2 cellular contexts compared by ENCODE assay signal in genomic region chr10:72265508-72265907, GRCh38.
TF ChIP-seq lines count a peak whose summit lies in the region.

No MANE protein-coding gene starts in this region.

TF ChIP-seq in HEK293, 187 proteins besides CTCF, POLR2A, EP300 and RAD21:
- TF ChIP-seq PRDM1 (tag by site-specific recombination; IDR thresholded peaks at IDR 0.05) (0 out of 2 replicates have a peak, but pooled peaks have one; percentile 31), ZBTB6 (tag by site-specific recombination; IDR thresholded peaks at IDR 0.05) (no peak), ZBTB17 (tag by site-specific recombination; IDR thresholded peaks at IDR 0.05) (peak; percentile 64), ZNF548 (tag by site-specific recombination; IDR thresholded peaks at IDR 0.05) (no peak), IKZF3 (tag by site-specific recombination; IDR thresholded peaks at IDR 0.05) (no peak), SCRT1 (tag by site-specific recombination; IDR thresholded peaks at IDR 0.05; ENCODE audit: borderline replicate concordance) (no peak), ZNF366 (tag by site-specific recombination; conservative IDR thresholded peaks at IDR 0.05) (no peak)

TF ChIP-seq in K562, 482 proteins besides CTCF, POLR2A, EP300 and RAD21:
- no peak for TF ChIP-seq ZNF551 (CRISPR knock-in tag; IDR thresholded peaks at IDR 0.05)
- no peak for TF ChIP-seq ARNT (IDR thresholded peaks at IDR 0.05)
- TF ChIP-seq HDAC8 (tag; IDR thresholded peaks at IDR 0.05), result 0 out of 2 replicates have a peak, but pooled peaks have one; percentile 52
- no peak for TF ChIP-seq OTX1 (CRISPR knock-in tag; IDR thresholded peaks at IDR 0.05)
- TF ChIP-seq ZBTB43 (CRISPR knock-in tag; IDR thresholded peaks at IDR 0.05), result no peak
- TF ChIP-seq, protein P1, sequence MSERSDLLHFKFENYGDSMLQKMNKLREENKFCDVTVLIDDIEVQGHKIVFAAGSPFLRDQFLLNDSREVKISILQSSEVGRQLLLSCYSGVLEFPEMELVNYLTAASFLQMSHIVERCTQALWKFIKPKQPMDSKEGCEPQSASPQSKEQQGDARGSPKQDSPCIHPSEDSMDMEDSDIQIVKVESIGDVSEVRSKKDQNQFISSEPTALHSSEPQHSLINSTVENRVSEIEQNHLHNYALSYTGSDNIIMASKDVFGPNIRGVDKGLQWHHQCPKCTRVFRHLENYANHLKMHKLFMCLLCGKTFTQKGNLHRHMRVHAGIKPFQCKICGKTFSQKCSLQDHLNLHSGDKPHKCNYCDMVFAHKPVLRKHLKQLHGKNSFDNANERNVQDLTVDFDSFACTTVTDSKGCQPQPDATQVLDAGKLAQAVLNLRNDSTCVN (CRISPR knock-in tag; IDR thresholded peaks at IDR 0.05), result no peak
- TF ChIP-seq ZNF695 (CRISPR knock-in tag; IDR thresholded peaks at IDR 0.05), result no peak
- no peak for TF ChIP-seq ZNF57 (CRISPR knock-in tag; IDR thresholded peaks at IDR 0.05)
- TF ChIP-seq RBM17 (IDR thresholded peaks at IDR 0.05; ENCODE audit: borderline replicate concordance, low read depth, low read length), result no peak
- TF ChIP-seq FOXJ3 (CRISPR knock-in tag; IDR thresholded peaks at IDR 0.05), result no peak
- TF ChIP-seq SRF (CRISPR knock-in tag; IDR thresholded peaks at IDR 0.05), result 0 out of 4 replicates have a peak, but pooled peaks of 1 of the 2 experiments have one; percentile 14
- no peak for TF ChIP-seq ZNF280A (IDR thresholded peaks at IDR 0.05; ENCODE audit: low read depth, partially characterized antibody)
- TF ChIP-seq RBM25 (IDR thresholded peaks at IDR 0.05; ENCODE audit: low read depth, low read length, severe bottlenecking), result no peak
- no peak for TF ChIP-seq CREM (IDR thresholded peaks at IDR 0.05; ENCODE audit: low read depth)
- TF ChIP-seq, protein P2, sequence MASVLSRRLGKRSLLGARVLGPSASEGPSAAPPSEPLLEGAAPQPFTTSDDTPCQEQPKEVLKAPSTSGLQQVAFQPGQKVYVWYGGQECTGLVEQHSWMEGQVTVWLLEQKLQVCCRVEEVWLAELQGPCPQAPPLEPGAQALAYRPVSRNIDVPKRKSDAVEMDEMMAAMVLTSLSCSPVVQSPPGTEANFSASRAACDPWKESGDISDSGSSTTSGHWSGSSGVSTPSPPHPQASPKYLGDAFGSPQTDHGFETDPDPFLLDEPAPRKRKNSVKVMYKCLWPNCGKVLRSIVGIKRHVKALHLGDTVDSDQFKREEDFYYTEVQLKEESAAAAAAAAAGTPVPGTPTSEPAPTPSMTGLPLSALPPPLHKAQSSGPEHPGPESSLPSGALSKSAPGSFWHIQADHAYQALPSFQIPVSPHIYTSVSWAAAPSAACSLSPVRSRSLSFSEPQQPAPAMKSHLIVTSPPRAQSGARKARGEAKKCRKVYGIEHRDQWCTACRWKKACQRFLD (CRISPR knock-in tag; IDR thresholded peaks at IDR 0.05), result 0 out of 2 replicates have a peak, but pooled peaks have one; percentile 6
- TF ChIP-seq BRF1 (IDR thresholded peaks at IDR 0.05; ENCODE audit: borderline replicate concordance, extremely low read depth, insufficient read length), result no peak
- no peak for TF ChIP-seq ZNF224 (CRISPR knock-in tag; IDR thresholded peaks at IDR 0.05)
- TF ChIP-seq EHMT2 (IDR thresholded peaks at IDR 0.05), result no peak
- TF ChIP-seq ZNF77 (CRISPR knock-in tag; IDR thresholded peaks at IDR 0.05), result no peak
- TF ChIP-seq ZNF354B (CRISPR knock-in tag; IDR thresholded peaks at IDR 0.05), result no peak
- TF ChIP-seq GTF2F1 (IDR thresholded peaks at IDR 0.05; ENCODE audit: low read depth, low read length), result no peak
- no peak for TF ChIP-seq TARDBP (IDR thresholded peaks at IDR 0.05)
- TF ChIP-seq NR3C1 (CRISPR knock-in tag; IDR thresholded peaks at IDR 0.05), result no peak
- TF ChIP-seq BMI1 (IDR thresholded peaks at IDR 0.05; ENCODE audit: low read length), result no peak
- TF ChIP-seq ZNF707 (CRISPR knock-in tag; conservative IDR thresholded peaks at IDR 0.05), result no peak
- no peak for TF ChIP-seq NR2F6 (CRISPR knock-in tag; IDR thresholded peaks at IDR 0.05)
- TF ChIP-seq ZNF584 (CRISPR knock-in tag; IDR thresholded peaks at IDR 0.05; ENCODE audit: low read depth), result 0 out of 2 replicates have a peak, but pooled peaks have one; percentile 32
- TF ChIP-seq, protein P3, sequence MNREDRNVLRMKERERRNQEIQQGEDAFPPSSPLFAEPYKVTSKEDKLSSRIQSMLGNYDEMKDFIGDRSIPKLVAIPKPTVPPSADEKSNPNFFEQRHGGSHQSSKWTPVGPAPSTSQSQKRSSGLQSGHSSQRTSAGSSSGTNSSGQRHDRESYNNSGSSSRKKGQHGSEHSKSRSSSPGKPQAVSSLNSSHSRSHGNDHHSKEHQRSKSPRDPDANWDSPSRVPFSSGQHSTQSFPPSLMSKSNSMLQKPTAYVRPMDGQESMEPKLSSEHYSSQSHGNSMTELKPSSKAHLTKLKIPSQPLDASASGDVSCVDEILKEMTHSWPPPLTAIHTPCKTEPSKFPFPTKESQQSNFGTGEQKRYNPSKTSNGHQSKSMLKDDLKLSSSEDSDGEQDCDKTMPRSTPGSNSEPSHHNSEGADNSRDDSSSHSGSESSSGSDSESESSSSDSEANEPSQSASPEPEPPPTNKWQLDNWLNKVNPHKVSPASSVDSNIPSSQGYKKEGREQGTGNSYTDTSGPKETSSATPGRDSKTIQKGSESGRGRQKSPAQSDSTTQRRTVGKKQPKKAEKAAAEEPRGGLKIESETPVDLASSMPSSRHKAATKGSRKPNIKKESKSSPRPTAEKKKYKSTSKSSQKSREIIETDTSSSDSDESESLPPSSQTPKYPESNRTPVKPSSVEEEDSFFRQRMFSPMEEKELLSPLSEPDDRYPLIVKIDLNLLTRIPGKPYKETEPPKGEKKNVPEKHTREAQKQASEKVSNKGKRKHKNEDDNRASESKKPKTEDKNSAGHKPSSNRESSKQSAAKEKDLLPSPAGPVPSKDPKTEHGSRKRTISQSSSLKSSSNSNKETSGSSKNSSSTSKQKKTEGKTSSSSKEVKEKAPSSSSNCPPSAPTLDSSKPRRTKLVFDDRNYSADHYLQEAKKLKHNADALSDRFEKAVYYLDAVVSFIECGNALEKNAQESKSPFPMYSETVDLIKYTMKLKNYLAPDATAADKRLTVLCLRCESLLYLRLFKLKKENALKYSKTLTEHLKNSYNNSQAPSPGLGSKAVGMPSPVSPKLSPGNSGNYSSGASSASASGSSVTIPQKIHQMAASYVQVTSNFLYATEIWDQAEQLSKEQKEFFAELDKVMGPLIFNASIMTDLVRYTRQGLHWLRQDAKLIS (CRISPR knock-in tag; IDR thresholded peaks at IDR 0.05), result peak; percentile 23; the same call in 1 of the 2 replicates
- TF ChIP-seq, protein P4, sequence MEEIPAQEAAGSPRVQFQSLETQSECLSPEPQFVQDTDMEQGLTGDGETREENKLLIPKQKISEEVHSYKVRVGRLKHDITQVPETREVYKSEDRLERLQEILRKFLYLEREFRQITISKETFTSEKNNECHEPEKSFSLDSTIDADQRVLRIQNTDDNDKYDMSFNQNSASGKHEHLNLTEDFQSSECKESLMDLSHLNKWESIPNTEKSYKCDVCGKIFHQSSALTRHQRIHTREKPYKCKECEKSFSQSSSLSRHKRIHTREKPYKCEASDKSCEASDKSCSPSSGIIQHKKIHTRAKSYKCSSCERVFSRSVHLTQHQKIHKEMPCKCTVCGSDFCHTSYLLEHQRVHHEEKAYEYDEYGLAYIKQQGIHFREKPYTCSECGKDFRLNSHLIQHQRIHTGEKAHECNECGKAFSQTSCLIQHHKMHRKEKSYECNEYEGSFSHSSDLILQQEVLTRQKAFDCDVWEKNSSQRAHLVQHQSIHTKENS (CRISPR knock-in tag; IDR thresholded peaks at IDR 0.05), result no peak
